In the genomic region with DNA sequence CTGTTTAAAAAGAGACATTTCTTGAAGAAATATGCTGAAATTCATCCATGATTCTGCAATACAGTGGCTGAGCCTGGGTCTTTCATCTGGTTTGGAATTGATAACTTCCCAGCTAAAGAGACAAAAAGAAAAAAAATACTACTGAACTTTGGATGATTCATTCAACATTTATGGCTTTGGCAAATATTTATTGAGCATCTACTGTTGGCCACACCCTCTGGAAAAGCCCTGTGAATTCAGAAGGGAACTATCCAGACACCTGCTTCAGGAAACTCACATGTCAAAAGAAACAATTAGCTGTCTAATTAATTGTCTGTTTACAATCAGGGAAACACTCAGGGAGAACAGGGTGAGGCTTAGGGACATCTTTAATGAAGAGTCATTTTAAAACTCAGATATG, we compare ENCODE assay signal across 19 cellular contexts. TPM values are rescaled to one million over a fixed set of nuclear protein-coding genes. Genes with fewer than 3 reads are reported as not detected.
DNase-seq lines count a peak whose midpoint lies in the region; ATAC-seq, FAIRE-seq and TF ChIP-seq lines count a peak whose summit lies in the region.
"Had no signal": no experiment of that assay in that cellular context is flagged by ENCODE, and none has a peak within 500 bp of the region (broad histone marks: within the 10 kb centered on the region; RNA-seq: fewer than 3 reads in every experiment).

No MANE protein-coding gene starts in this region.

- H3K79me2 ChIP-seq in PC-3 (ENCODE audit: low read length) (no peaks in the 10 kb centered on the region), keratinocyte (ENCODE audit: control insufficient read depth, insufficient read depth, low read length) (no peaks in the 10 kb centered on the region)

- CTCF ChIA-PET in PC-3 (lab: Charles Lee): no interaction called here

- TF ChIP-seq CTCF in PC-3 (conservative IDR thresholded peaks at IDR 0.05; ENCODE audit: low read depth, low read length): no peak
- TF ChIP-seq CTCF in keratinocyte (optimal IDR thresholded peaks at IDR 0.05 in 1 of 3, IDR thresholded peaks at IDR 0.05 in 1 of 3, conservative IDR thresholded peaks at IDR 0.05 in 1 of 3; ENCODE audit: extremely low read depth in 1 of 3, insufficient read depth in 2 of 3, low read length in 3 of 3): no peak

- dilution Hi-C loops in keratinocyte (cut with MboI; ENCODE audit: extremely low pct_ligation_motif_present, low sequenced_read_pairs): no loop called here

- BruUV-seq in PC-3 (replicated peaks; lab: Mats Ljungman, UMichigan): no TSS peak

- FAIRE-seq in keratinocyte (lab: Jason Lieb, UNC): peak; percentile 58
- FAIRE-seq: D721Med, G401.6 had no signal

- H4K20me1 ChIP-seq in PC-3 (ENCODE audit: low read length) (no peaks in the 10 kb centered on the region), keratinocyte (ENCODE audit: control insufficient read depth, extremely low read depth, insufficient read depth, low read length) (no peaks in the 10 kb centered on the region)

- DNase-seq in A172 (ENCODE audit: low spot score) (peak; percentile 5), DMS53 treated with DMSO at 0.1 percent for 48 hours (lab: John Stamatoyannopoulos, UW; ENCODE audit: unreplicated experiment) (peak; percentile 25), PC-3 (peak; percentile 94), keratinocyte (ENCODE audit: low read depth, low spot score) (no peak), NCI-H2029 (lab: John Stamatoyannopoulos, UW) (no peak), SIG-M5 (lab: John Stamatoyannopoulos, UW) (no peak), DMS114 treated with DMSO at 0.1 percent for 48 hours (lab: John Stamatoyannopoulos, UW; ENCODE audit: unreplicated experiment) (no peak), cerebellar nuclear complex (lab: John Stamatoyannopoulos, UW) (no peak)
- DNase-seq: activated B cell treated with CpG ODN at 0.5 μM for 24 hours; activated naive CD4-positive, alpha-beta T cell treated with anti-CD3 and anti-CD28 coated beads, Interleukin-2, amount 10 ng/mL, durations not matched to agents 7 days and 5 days; glutamatergic neuron; NCI-H1105 treated with DMSO at 0.1 percent for 48 hours; NCI-H510A treated with DMSO at 0.1 percent for 48 hours; stimulated activated CD4-positive, alpha-beta T cell treated with anti-CD3 and anti-CD28 coated beads, Interleukin-1b, Interleukin-23, amount 100 ng/mL, for 48 hours; SW 1271; upper lobe of left lung had no signal

- H3K27me3 ChIP-seq in PC-3 (ENCODE audit: low read length) (no peaks in the 10 kb centered on the region), keratinocyte (ENCODE audit: control insufficient read depth, extremely low read depth, insufficient read depth, low read length) (no peaks in the 10 kb centered on the region)
- H3K27me3 ChIP-seq: upper lobe of left lung had no signal

- H3K4me2 ChIP-seq in PC-3 (ENCODE audit: low read length) (peak overlapping the region; percentile 59), keratinocyte (ENCODE audit: control insufficient read depth, extremely low read depth, insufficient read depth, low read depth, low read length) (peak overlapping the region; percentile 42)

- peak overlapping the region; percentile 8; the same call in 1 of the 2 replicates for H3K4me3 ChIP-seq in PC-3 (ENCODE audit: low read length)
- no peak overlapping the region for H3K4me3 ChIP-seq in keratinocyte (ENCODE audit: control insufficient read depth in 2 of 3, extremely low read depth in 1 of 3, insufficient read depth in 2 of 3, low read depth in 1 of 3, low read length in 3 of 3)
- H3K4me3 ChIP-seq: skin epidermis, upper lobe of left lung had no signal

- H3K9me3 ChIP-seq in PC-3 (ENCODE audit: low read length) (no peaks in the 10 kb centered on the region), keratinocyte (ENCODE audit: control insufficient read depth, low read depth, low read length) (no peaks in the 10 kb centered on the region)
- H3K9me3 ChIP-seq: upper lobe of left lung had no signal

- H3K9me1 ChIP-seq in keratinocyte (ENCODE audit: control insufficient read depth, extremely low read depth, insufficient read depth, low read length): no peaks in the 10 kb centered on the region

- H2AFZ ChIP-seq in PC-3 (ENCODE audit: low read length) (no peak overlapping the region), keratinocyte (ENCODE audit: control insufficient read depth, low read length) (no peak overlapping the region)

- ATAC-seq in PC-3: peak; percentile 65

- H3K27ac ChIP-seq in PC-3 (ENCODE audit: low read length): no peak overlapping the region
- H3K27ac ChIP-seq in keratinocyte (ENCODE audit: control insufficient read depth, insufficient read depth, low read length): no peak overlapping the region
- H3K27ac ChIP-seq: skin epidermis, upper lobe of left lung had no signal

- H3K4me1 ChIP-seq in PC-3 (ENCODE audit: insufficient read depth, low read length): peaks cover 36% of the 10 kb centered on the region
- peaks cover 14% of the 10 kb centered on the region for H3K4me1 ChIP-seq in keratinocyte (ENCODE audit: control insufficient read depth, extremely low read depth, insufficient read depth, low read length)
- H3K4me1 ChIP-seq: upper lobe of left lung had no signal

- H3K36me3 ChIP-seq in PC-3 (ENCODE audit: low read depth, low read length) (no peaks in the 10 kb centered on the region), keratinocyte (ENCODE audit: control insufficient read depth in 2 of 2, extremely low read depth in 1 of 2, insufficient read depth in 2 of 2, low read length in 2 of 2) (no peaks in the 10 kb centered on the region)
- H3K36me3 ChIP-seq: upper lobe of left lung had no signal

- POLR2A ChIA-PET in PC-3 (lab: Charles Lee; ENCODE audit: unreplicated experiment): interaction anchor here (0.5 kb wide), 1 partner anchor 180 kb away, joined by 4 read pairs; no protein-coding TSS in a partner anchor

- peaks cover 4% of the 10 kb centered on the region for H3F3A ChIP-seq in PC-3 (ENCODE audit: low read length, unreplicated experiment)

- H3K9me2 ChIP-seq in PC-3 (replicated peaks; ENCODE audit: low read length): no peaks in the 10 kb centered on the region

- no peak overlapping the region for H3K9ac ChIP-seq in PC-3 (ENCODE audit: low read length)
- no peak overlapping the region for H3K9ac ChIP-seq in keratinocyte (ENCODE audit: control insufficient read depth, extremely low read depth, insufficient read depth, low read length)

- intact Hi-C loops in PC-3 (cut with micrococcal nuclease): no loop called here

RNA-seq across cellular contexts. Expression of gene ZNF622, which starts 17.8 kb away (rescaled TPM):
- 58.9 and 73.0 TPM in 2 replicates for total RNA-seq in A172 (2014; rRNA removed; shearing (Covaris generic))
- 76.9 and 98.3 TPM in 2 replicates for total RNA-seq in PC-3 (2014; rRNA removed)
- 19.8 to 23.1 TPM (median 22.6 TPM) in 3 replicates for polyA plus RNA-seq in keratinocyte
- 107 TPM for polyA plus RNA-seq in keratinocyte (2011; ENCODE audit: low read depth)
- polyA plus RNA-seq in keratinocyte (2011; cell fraction: cytosol; rRNA removed): 17.9 and 19.5 TPM in 2 replicates
- 27.8 and 33.5 TPM in 2 replicates for polyA plus RNA-seq in keratinocyte (2011; cell fraction: nucleus; rRNA removed)
- polyA plus RNA-seq in keratinocyte (2012; ENCODE audit: low replicate concordance): 41.5 and 51.1 TPM in 2 replicates
- polyA minus RNA-seq in keratinocyte: 6.1 to 10.3 TPM (median 8.5 TPM) in 3 replicates
- polyA minus RNA-seq in keratinocyte (2011; cell fraction: cytosol; rRNA and poly(A)+ RNA removed): 20.7 TPM
- 8.3 and 13.4 TPM in 2 replicates for polyA minus RNA-seq in keratinocyte (2011; cell fraction: nucleus; rRNA and poly(A)+ RNA removed)

Comparison
In these comparisons a context has a peak if more than half of its experiments do, and no peak if none do; other contexts are left out.
1. DNase-seq: peak in A172 (single experiment), DMS53 treated with DMSO at 0.1 percent for 48 hours (single experiment) and PC-3 (single experiment); none in keratinocyte (single experiment), NCI-H2029 (single experiment), SIG-M5 (single experiment), DMS114 treated with DMSO at 0.1 percent for 48 hours (single experiment) and cerebellar nuclear complex (0 of 2).